1 cellular context compared by ENCODE assay signal in the genomic region with DNA sequence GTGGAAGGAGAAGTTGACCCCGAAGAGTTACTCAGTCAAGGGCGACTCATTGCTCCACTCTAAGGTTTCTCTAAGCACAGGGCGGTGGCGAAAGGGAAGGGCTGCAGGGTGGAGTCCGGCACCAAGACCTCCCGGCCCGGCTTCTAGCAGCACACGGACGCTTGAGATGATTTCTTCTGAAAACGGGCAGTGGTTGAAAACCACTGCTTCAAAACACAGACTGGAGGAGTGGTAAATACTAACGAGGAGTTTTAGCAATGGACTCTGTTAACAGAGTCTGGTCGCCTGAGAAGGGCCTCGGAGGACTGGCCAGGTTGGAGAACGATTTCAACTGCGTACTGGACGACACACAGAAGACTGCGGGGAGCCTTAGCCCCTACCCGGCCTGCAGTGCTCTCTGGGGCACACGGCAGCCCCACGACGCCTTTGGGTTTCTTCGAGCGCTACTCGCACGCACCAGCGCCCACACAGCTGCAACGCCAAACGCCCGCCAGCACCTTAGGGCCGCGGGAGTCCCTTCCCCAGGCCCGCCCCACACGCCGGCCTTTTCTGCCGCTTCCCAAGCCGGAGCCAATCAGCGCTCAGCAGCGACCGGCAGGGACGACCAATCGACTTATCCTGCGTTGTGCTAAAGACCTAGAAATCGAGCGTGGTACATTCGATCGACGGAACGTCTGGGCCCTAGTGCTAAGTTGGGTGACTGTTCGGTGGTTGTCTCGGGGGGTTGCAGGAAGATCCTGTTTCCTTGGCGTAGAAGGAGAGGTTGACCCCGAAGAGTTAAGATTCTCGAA.
TF ChIP-seq lines count a peak whose summit lies in the region.

No MANE protein-coding gene starts in this region.

TF ChIP-seq in GM23338, 12 proteins besides CTCF, POLR2A, EP300 and RAD21 (continued from another document):
- TF ChIP-seq, protein P1, sequence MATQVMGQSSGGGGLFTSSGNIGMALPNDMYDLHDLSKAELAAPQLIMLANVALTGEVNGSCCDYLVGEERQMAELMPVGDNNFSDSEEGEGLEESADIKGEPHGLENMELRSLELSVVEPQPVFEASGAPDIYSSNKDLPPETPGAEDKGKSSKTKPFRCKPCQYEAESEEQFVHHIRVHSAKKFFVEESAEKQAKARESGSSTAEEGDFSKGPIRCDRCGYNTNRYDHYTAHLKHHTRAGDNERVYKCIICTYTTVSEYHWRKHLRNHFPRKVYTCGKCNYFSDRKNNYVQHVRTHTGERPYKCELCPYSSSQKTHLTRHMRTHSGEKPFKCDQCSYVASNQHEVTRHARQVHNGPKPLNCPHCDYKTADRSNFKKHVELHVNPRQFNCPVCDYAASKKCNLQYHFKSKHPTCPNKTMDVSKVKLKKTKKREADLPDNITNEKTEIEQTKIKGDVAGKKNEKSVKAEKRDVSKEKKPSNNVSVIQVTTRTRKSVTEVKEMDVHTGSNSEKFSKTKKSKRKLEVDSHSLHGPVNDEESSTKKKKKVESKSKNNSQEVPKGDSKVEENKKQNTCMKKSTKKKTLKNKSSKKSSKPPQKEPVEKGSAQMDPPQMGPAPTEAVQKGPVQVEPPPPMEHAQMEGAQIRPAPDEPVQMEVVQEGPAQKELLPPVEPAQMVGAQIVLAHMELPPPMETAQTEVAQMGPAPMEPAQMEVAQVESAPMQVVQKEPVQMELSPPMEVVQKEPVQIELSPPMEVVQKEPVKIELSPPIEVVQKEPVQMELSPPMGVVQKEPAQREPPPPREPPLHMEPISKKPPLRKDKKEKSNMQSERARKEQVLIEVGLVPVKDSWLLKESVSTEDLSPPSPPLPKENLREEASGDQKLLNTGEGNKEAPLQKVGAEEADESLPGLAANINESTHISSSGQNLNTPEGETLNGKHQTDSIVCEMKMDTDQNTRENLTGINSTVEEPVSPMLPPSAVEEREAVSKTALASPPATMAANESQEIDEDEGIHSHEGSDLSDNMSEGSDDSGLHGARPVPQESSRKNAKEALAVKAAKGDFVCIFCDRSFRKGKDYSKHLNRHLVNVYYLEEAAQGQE (IDR thresholded peaks at IDR 0.05; ENCODE audit: unreplicated experiment) = no peak
- TF ChIP-seq, protein P2, sequence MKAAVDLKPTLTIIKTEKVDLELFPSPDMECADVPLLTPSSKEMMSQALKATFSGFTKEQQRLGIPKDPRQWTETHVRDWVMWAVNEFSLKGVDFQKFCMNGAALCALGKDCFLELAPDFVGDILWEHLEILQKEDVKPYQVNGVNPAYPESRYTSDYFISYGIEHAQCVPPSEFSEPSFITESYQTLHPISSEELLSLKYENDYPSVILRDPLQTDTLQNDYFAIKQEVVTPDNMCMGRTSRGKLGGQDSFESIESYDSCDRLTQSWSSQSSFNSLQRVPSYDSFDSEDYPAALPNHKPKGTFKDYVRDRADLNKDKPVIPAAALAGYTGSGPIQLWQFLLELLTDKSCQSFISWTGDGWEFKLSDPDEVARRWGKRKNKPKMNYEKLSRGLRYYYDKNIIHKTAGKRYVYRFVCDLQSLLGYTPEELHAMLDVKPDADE (IDR thresholded peaks at IDR 0.05) = peak; percentile 68
- TF ChIP-seq ZNF331 (CRISPR knock-in tag; IDR thresholded peaks at IDR 0.05; ENCODE audit: low read depth) (no peak), ZNF114 (CRISPR knock-in tag; IDR thresholded peaks at IDR 0.05) (no peak), JUNB (IDR thresholded peaks at IDR 0.05; ENCODE audit: unreplicated experiment) (no peak), POLR2AphosphoS5 (IDR thresholded peaks at IDR 0.05; ENCODE audit: low read depth) (peak; percentile 93), CREB1 (CRISPR knock-in tag; IDR thresholded peaks at IDR 0.05; ENCODE audit: low read depth) (peak; percentile 66), EZH2phosphoT487 (IDR thresholded peaks at IDR 0.05; ENCODE audit: unreplicated experiment) (no peak), NANOG (IDR thresholded peaks at IDR 0.05; ENCODE audit: borderline replicate concordance) (no peak), STAT1 (IDR thresholded peaks at IDR 0.05; ENCODE audit: unreplicated experiment) (no peak)
- TF ChIP-seq, protein P3, sequence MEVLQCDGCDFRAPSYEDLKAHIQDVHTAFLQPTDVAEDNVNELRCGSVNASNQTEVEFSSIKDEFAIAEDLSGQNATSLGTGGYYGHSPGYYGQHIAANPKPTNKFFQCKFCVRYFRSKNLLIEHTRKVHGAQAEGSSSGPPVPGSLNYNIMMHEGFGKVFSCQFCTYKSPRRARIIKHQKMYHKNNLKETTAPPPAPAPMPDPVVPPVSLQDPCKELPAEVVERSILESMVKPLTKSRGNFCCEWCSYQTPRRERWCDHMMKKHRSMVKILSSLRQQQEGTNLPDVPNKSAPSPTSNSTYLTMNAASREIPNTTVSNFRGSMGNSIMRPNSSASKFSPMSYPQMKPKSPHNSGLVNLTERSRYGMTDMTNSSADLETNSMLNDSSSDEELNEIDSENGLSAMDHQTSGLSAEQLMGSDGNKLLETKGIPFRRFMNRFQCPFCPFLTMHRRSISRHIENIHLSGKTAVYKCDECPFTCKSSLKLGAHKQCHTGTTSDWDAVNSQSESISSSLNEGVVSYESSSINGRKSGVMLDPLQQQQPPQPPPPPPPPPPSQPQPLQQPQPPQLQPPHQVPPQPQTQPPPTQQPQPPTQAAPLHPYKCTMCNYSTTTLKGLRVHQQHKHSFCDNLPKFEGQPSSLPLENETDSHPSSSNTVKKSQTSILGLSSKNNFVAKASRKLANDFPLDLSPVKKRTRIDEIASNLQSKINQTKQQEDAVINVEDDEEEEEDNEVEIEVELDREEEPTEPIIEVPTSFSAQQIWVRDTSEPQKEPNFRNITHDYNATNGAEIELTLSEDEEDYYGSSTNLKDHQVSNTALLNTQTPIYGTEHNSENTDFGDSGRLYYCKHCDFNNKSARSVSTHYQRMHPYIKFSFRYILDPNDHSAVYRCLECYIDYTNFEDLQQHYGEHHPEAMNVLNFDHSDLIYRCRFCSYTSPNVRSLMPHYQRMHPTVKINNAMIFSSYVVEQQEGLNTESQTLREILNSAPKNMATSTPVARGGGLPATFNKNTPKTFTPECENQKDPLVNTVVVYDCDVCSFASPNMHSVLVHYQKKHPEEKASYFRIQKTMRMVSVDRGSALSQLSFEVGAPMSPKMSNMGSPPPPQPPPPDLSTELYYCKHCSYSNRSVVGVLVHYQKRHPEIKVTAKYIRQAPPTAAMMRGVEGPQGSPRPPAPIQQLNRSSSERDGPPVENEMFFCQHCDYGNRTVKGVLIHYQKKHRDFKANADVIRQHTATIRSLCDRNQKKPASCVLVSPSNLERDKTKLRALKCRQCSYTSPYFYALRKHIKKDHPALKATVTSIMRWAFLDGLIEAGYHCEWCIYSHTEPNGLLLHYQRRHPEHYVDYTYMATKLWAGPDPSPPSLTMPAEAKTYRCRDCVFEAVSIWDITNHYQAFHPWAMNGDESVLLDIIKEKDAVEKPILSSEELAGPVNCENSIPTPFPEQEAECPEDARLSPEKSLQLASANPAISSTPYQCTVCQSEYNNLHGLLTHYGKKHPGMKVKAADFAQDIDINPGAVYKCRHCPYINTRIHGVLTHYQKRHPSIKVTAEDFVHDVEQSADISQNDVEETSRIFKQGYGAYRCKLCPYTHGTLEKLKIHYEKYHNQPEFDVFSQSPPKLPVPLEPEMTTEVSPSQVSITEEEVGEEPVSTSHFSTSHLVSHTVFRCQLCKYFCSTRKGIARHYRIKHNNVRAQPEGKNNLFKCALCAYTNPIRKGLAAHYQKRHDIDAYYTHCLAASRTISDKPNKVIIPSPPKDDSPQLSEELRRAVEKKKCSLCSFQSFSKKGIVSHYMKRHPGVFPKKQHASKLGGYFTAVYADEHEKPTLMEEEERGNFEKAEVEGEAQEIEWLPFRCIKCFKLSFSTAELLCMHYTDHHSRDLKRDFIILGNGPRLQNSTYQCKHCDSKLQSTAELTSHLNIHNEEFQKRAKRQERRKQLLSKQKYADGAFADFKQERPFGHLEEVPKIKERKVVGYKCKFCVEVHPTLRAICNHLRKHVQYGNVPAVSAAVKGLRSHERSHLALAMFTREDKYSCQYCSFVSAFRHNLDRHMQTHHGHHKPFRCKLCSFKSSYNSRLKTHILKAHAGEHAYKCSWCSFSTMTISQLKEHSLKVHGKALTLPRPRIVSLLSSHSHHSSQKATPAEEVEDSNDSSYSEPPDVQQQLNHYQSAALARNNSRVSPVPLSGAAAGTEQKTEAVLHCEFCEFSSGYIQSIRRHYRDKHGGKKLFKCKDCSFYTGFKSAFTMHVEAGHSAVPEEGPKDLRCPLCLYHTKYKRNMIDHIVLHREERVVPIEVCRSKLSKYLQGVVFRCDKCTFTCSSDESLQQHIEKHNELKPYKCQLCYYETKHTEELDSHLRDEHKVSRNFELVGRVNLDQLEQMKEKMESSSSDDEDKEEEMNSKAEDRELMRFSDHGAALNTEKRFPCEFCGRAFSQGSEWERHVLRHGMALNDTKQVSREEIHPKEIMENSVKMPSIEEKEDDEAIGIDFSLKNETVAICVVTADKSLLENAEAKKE (CRISPR knock-in tag; IDR thresholded peaks at IDR 0.05) = no peak
